In genomic region chr9:21031091-21031817, GRCh38 we compare ENCODE assay signal across 8 cellular contexts. TPM values are rescaled to one million over a fixed set of nuclear protein-coding genes. Genes with fewer than 3 reads are reported as not detected.
DNase-seq lines count a peak whose midpoint lies in the region; ATAC-seq, FAIRE-seq and TF ChIP-seq lines count a peak whose summit lies in the region.

Gene HACD4 (minus strand): TSS chr9:21031640. CDS start chr9:21031590, 50 bp downstream.

- DNase-seq in CD4-positive, alpha-beta memory T cell, result peak; percentile 69 to 77 (median 74)
- DNase-seq in activated CD4-positive, alpha-beta T cell treated with anti-CD3 and anti-CD28 coated beads for 1 hour, result peak; percentile 48
- peak; percentile 61 for DNase-seq in colonic mucosa
- peak; percentile 76 to 94 for DNase-seq in left lung
- DNase-seq in stimulated activated CD4-positive, alpha-beta T cell treated with anti-CD3 and anti-CD28 coated beads, TNF-alpha, amount 100 ng/mL, for 1 hour (ENCODE audit: low read depth in 3 of 3, low spot score in 1 of 3), result peak; percentile 18 to 44 (median 32)
- no peak for DNase-seq in RCC 7860 (ENCODE audit: low spot score)

- TF ChIP-seq CTCF in colonic mucosa (IDR thresholded peaks at IDR 0.05) (no peak), left lung (IDR thresholded peaks at IDR 0.05) (no peak)

- H3K4me3 ChIP-seq in CD4-positive, alpha-beta memory T cell (ENCODE audit: low read length in 2 of 2), result peak within 1 kb of the TSS; percentile 74 to 85
- H3K4me3 ChIP-seq in colonic mucosa, result peak within 1 kb of the TSS; percentile 49
- H3K4me3 ChIP-seq in left lung, result peak within 1 kb of the TSS; percentile 49 to 65

- H3K9me3 ChIP-seq in CD4-positive, alpha-beta memory T cell (ENCODE audit: control insufficient read depth in 1 of 2, low read length in 2 of 2), result no peaks in the 10 kb centered on the region
- H3K9me3 ChIP-seq in colonic mucosa (no peaks in the 10 kb centered on the region), left lung (no peaks in the 10 kb centered on the region)

- intact Hi-C loops in CD4-positive, alpha-beta memory T cell (cut with micrococcal nuclease), result loop anchor here (1.0 to 10.0 kb wide), 6 partner anchors 30 to 1626 kb away; partner anchors contain the start of genes ACER2 and MLLT3
- intact Hi-C loops in colonic mucosa (cut with DNase I) (no loop called here), left lung (cut with DNase I) (no loop called here)

- H3K4me1 ChIP-seq in CD4-positive, alpha-beta memory T cell (ENCODE audit: insufficient read depth, low read length), result peaks cover 44% of the 10 kb centered on the region
- H3K4me1 ChIP-seq in colonic mucosa, result no peaks in the 10 kb centered on the region
- peaks cover 11 to 41% of the 10 kb centered on the region in 2 donors for H3K4me1 ChIP-seq in left lung

- CTCF ChIA-PET in CD4-positive, alpha-beta memory T cell (lab: Charles Lee; ENCODE audit: partially characterized antibody), result interaction anchor here (0.7 to 2.4 kb wide), 9 partner anchors 12 to 407 kb away, joined by 3 to 6 read pairs (median 3); no protein-coding TSS in a partner anchor

- H3K36me3 ChIP-seq in CD4-positive, alpha-beta memory T cell (ENCODE audit: insufficient read depth, low read length), result peaks cover 4% of the 10 kb centered on the region
- H3K36me3 ChIP-seq in colonic mucosa (no peaks in the 10 kb centered on the region), left lung (no peaks in the 10 kb centered on the region)

- no peaks in the 10 kb centered on the region for H3K27me3 Mint-ChIP-seq in CD4-positive, alpha-beta memory T cell

- peak within 1 kb of the TSS; percentile 64 for H3K27ac ChIP-seq in CD4-positive, alpha-beta memory T cell (ENCODE audit: low read depth, low read length)
- H3K27ac ChIP-seq in colonic mucosa (peak within 1 kb of the TSS; percentile 77), left lung (peak within 1 kb of the TSS; percentile 84 to 94)

- peak; percentile 76 for ATAC-seq in GM19351 (IDR thresholded peaks at IDR 0.05; ENCODE audit: unreplicated experiment)
- ATAC-seq in HG03460 (IDR thresholded peaks at IDR 0.05; ENCODE audit: unreplicated experiment), result peak; percentile 79
- peak; percentile 93 for ATAC-seq in left lung

- peak within 1 kb of the TSS in 6 of 8 donors; percentile 79 to 85 (median 81) for H3K4me3 Mint-ChIP-seq in CD4-positive, alpha-beta memory T cell

- peaks cover 21 to 33% (median 27%) of the 10 kb centered on the region in 4 donors for H3K4me1 Mint-ChIP-seq in CD4-positive, alpha-beta memory T cell

- peak within 1 kb of the TSS; percentile 4 to 71 for H3K9ac ChIP-seq in colonic mucosa (ENCODE audit: low read depth in 2 of 2, low read length in 2 of 2)

- H3K27me3 ChIP-seq in CD4-positive, alpha-beta memory T cell (ENCODE audit: insufficient read depth, low read length), result no peaks in the 10 kb centered on the region
- no peaks in the 10 kb centered on the region for H3K27me3 ChIP-seq in colonic mucosa
- no peaks in the 10 kb centered on the region for H3K27me3 ChIP-seq in left lung

- FAIRE-seq in RCC 7860 (lab: Jason Lieb, UNC), result no peak

- POLR2A ChIA-PET in CD4-positive, alpha-beta memory T cell (lab: Charles Lee; ENCODE audit: partially characterized antibody), result interaction anchor here (0.7 to 2.9 kb wide), 20 partner anchors 8 to 1033 kb away, joined by 3 to 22 read pairs (median 4); partner anchors contain the start of genes FOCAD and MLLT3

- H3K9me3 Mint-ChIP-seq in CD4-positive, alpha-beta memory T cell, result no peaks in the 10 kb centered on the region

- H3K36me3 Mint-ChIP-seq in CD4-positive, alpha-beta memory T cell, result peaks cover 13 to 18% of the 10 kb centered on the region in 2 donors

- peak within 1 kb of the TSS in 6 of 7 donors; percentile 76 to 93 (median 86) for H3K27ac Mint-ChIP-seq in CD4-positive, alpha-beta memory T cell

RNA-seq across cellular contexts. Expression of gene HACD4, which starts in this region (rescaled TPM):
- 10 to 100 TPM; 16.0 to 18.3 TPM for total RNA-seq in CD4-positive, alpha-beta memory T cell
- polyA plus RNA-seq in CD4-positive, alpha-beta memory T cell, result 1 to 10 TPM; 5.3 to 7.9 TPM
- total RNA-seq in colonic mucosa, result 1 to 10 TPM in 1 of 2 donors, under 1 TPM in 1; 0.67 to 2.5 TPM
- total RNA-seq in left lung, result 1 to 10 TPM; 6.3 to 8.4 TPM
